ENCODE assay signal across 19 cellular contexts in genomic region chr2:36783276-36783675, GRCh38.
"Had no signal": no experiment of that assay in that cellular context is flagged by ENCODE, and none has a peak within 500 bp of the region (broad histone marks: within the 10 kb centered on the region; RNA-seq: fewer than 3 reads in every experiment).

No MANE protein-coding gene starts in this region.

- H3K27me3 ChIP-seq: esophagus muscularis mucosa, heart left ventricle, spleen, tibial artery, upper lobe of left lung, uterus had no signal

- DNase-seq: effector memory CD4-positive, alpha-beta T cell; foreskin keratinocyte; heart left ventricle; left ventricle myocardium inferior; lower lobe of right lung; mesenchymal stem cell; midbrain; naive B cell; posterior cingulate gyrus; right cardiac atrium; spleen; stimulated activated CD4-positive, alpha-beta T cell treated with anti-CD3 and anti-CD28 coated beads, Interleukin-15, amount 100 ng/mL, for 24 hours; stimulated activated CD4-positive, alpha-beta T cell treated with anti-CD3 and anti-CD28 coated beads, Interleukin-1b, Interleukin-23, amount 100 ng/mL, for 48 hours; stimulated activated CD4-positive, alpha-beta T cell treated with anti-CD3 and anti-CD28 coated beads, Interleukin-4, amount 100 ng/mL, for 24 hours; tibial artery; upper lobe of left lung; uterus had no signal

- H3K4me1 ChIP-seq: foreskin keratinocyte, uterus had no signal

- ATAC-seq: foreskin keratinocyte; heart left ventricle; lower lobe of right lung; right cardiac atrium; stimulated activated memory B cell treated with anti-CD40 and anti-IgM and Interleukin-4, amounts not matched to agents 10 μg/mL and 1 μg/mL and 100 μg/mL, for 72 hours had no signal

- H3K27ac ChIP-seq: esophagus muscularis mucosa, foreskin keratinocyte, heart left ventricle, left ventricle myocardium inferior, lower lobe of right lung, spleen, tibial artery, upper lobe of left lung had no signal

- H3K4me3 ChIP-seq: esophagus muscularis mucosa, left ventricle myocardium inferior, lower lobe of right lung, spleen, tibial artery, upper lobe of left lung had no signal

- H3K36me3 ChIP-seq: esophagus muscularis mucosa, heart left ventricle, left ventricle myocardium inferior, lower lobe of right lung, spleen, tibial artery, upper lobe of left lung, uterus had no signal

- H3K9me3 ChIP-seq: esophagus muscularis mucosa, heart left ventricle, left ventricle myocardium inferior, lower lobe of right lung, spleen, tibial artery, upper lobe of left lung, uterus had no signal
